Comparison of ENCODE assay signal across 1 cellular context in the genomic region with DNA sequence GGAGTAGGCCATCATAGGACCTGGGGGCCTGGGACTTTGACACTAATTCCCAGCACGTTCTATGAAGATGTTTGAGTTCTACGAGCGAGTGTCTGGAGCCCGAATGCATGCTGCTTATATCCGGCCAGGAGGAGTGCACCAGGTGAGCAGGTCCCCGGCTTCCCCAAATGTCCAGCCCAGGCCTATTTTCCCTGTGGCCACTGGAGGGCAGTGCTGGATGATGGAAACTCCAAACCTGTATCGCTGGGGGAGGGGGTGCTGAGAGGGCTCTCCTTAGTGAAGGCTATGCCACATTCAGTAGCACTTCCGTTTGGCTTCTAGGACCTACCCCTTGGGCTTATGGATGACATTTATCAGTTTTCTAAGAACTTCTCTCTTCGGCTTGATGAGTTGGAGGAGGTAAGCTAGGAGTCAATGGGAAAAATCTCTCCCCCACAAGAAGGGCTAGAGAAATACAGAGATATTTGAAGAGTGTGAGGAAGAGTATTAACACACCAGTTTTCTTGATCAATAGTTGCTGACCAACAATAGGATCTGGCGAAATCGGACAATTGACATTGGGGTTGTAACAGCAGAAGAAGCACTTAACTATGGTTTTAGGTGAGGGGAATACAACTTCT.
TF ChIP-seq lines count a peak whose summit lies in the region.

No MANE protein-coding gene starts in this region.

TF ChIP-seq in A549, 52 proteins besides CTCF, POLR2A, EP300 and RAD21:
- no peak for TF ChIP-seq MAZ (IDR thresholded peaks at IDR 0.05; ENCODE audit: borderline replicate concordance, low read depth, low read length)
- TF ChIP-seq KDM1A (IDR thresholded peaks at IDR 0.05; ENCODE audit: low read depth) = no peak
- TF ChIP-seq SMC3 (IDR thresholded peaks at IDR 0.05) = peak; percentile 71
